8 cellular contexts compared by ENCODE assay signal in genomic region chr2:189287982-189288494, GRCh38.
DNase-seq lines count a peak whose midpoint lies in the region; ATAC-seq and TF ChIP-seq lines count a peak whose summit lies in the region.

No MANE protein-coding gene starts in this region.

- no peak for DNase-seq in activated T-cell treated with anti-CD3 and anti-CD28 coated beads, Interleukin-2, amount 50 U/mL, for 4 hours
- DNase-seq in activated T-cell treated with anti-CD3 and anti-CD28 coated beads for 4 hours (no peak), NCI-H1048 (lab: John Stamatoyannopoulos, UW) (peak; percentile 26), amniotic epithelial cell (ENCODE audit: low read depth) (peak; percentile 89), inferior parietal cortex (ENCODE audit: extremely low spot score) (peak; percentile 58), upper lobe of left lung (no peak), GM19240 (ENCODE audit: insufficient read length, low spot score) (no peak)

- H3K27me3 ChIP-seq in upper lobe of left lung = no peaks in the 10 kb centered on the region

- no peaks in the 10 kb centered on the region for H3K4me1 ChIP-seq in HEK293 (ENCODE audit: control insufficient read depth, insufficient read depth, low read length)
- H3K4me1 ChIP-seq in upper lobe of left lung = no peaks in the 10 kb centered on the region

- no peaks in the 10 kb centered on the region for H3K36me3 ChIP-seq in HEK293 (ENCODE audit: control insufficient read depth in 2 of 2, insufficient read depth in 1 of 2, low read length in 2 of 2)
- H3K36me3 ChIP-seq in upper lobe of left lung = no peaks in the 10 kb centered on the region

- no peak for TF ChIP-seq EP300 in upper lobe of left lung (IDR thresholded peaks at IDR 0.05)

- H3K9me3 ChIP-seq in HEK293 (ENCODE audit: control insufficient read depth, insufficient read depth, low read depth, low read length) = no peaks in the 10 kb centered on the region
- no peaks in the 10 kb centered on the region for H3K9me3 ChIP-seq in upper lobe of left lung

- TF ChIP-seq CTCF in HEK293 (tag by site-specific recombination; IDR thresholded peaks at IDR 0.05) = peak; percentile 72
- peak; percentile 12 to 44 (median 34) for TF ChIP-seq CTCF in upper lobe of left lung (IDR thresholded peaks at IDR 0.05)

- peak; percentile 57 to 63 for ATAC-seq in activated T-cell treated with anti-CD3 and anti-CD28 coated beads, Interleukin-2, amount 50 U/mL, for 4 hours
- ATAC-seq in upper lobe of left lung (ENCODE audit: low FRiP score in 2 of 2) = peak in 1 of 2 donors; percentile 77

- H3K36me3 Mint-ChIP-seq in activated T-cell treated with anti-CD3 and anti-CD28 coated beads, Interleukin-2, amount 50 U/mL, for 4 hours (ENCODE audit: insufficient read depth) = no peaks in the 10 kb centered on the region

- H3K27ac ChIP-seq in HEK293 (ENCODE audit: extremely low read depth, low read depth, low read length) (no peak overlapping the region), upper lobe of left lung (no peak overlapping the region)

- H3K9me3 Mint-ChIP-seq in activated T-cell treated with anti-CD3 and anti-CD28 coated beads, Interleukin-2, amount 50 U/mL, for 4 hours = peaks cover 11% of the 10 kb centered on the region

- POLR2A ChIA-PET in HEK293 (lab: Yijun Ruan, JAX) = no interaction called here

- no peaks in the 10 kb centered on the region for H3K27me3 Mint-ChIP-seq in activated T-cell treated with anti-CD3 and anti-CD28 coated beads, Interleukin-2, amount 50 U/mL, for 4 hours (ENCODE audit: low read depth)

- H3K4me1 Mint-ChIP-seq in activated T-cell treated with anti-CD3 and anti-CD28 coated beads, Interleukin-2, amount 50 U/mL, for 4 hours (ENCODE audit: low read depth) = peaks cover 46% of the 10 kb centered on the region

- CTCF ChIA-PET in HEK293 (lab: Yijun Ruan, JAX) = interaction anchor here (0.7 to 3.7 kb wide), 21 partner anchors 9 to 1788 kb away, joined by 3 to 38 read pairs (median 5); no protein-coding TSS in a partner anchor

- TF ChIP-seq POLR2A in upper lobe of left lung (IDR thresholded peaks at IDR 0.05) = no peak

- H3K4me3 ChIP-seq in HEK293 (ENCODE audit: low read depth, low read length) = no peak overlapping the region
- no peak overlapping the region for H3K4me3 ChIP-seq in upper lobe of left lung

- H3K4me3 Mint-ChIP-seq in activated T-cell treated with anti-CD3 and anti-CD28 coated beads, Interleukin-2, amount 50 U/mL, for 4 hours = no peak overlapping the region

- 3 to 8% methylated on average over 1 of the region's 1 CpG for WGBS in upper lobe of left lung, 2 donors

TF ChIP-seq in HEK293, 187 proteins besides CTCF, POLR2A, EP300 and RAD21:
- TF ChIP-seq KLF17 (tag by site-specific recombination; IDR thresholded peaks at IDR 0.05) = no peak
- peak; percentile 74 for TF ChIP-seq ZNF654 (tag by site-specific recombination; IDR thresholded peaks at IDR 0.05; ENCODE audit: low read depth)
- peak; percentile 84 for TF ChIP-seq SCRT1 (tag by site-specific recombination; IDR thresholded peaks at IDR 0.05; ENCODE audit: borderline replicate concordance)
- TF ChIP-seq ZNF677 (tag by site-specific recombination; IDR thresholded peaks at IDR 0.05) = peak; percentile 71; the same call in 1 of the 2 replicates
- peak; percentile 93 for TF ChIP-seq SCRT2 (tag by site-specific recombination; IDR thresholded peaks at IDR 0.05)

Comparison
In these comparisons a context has a peak if more than half of its experiments do, and no peak if none do; other contexts are left out.
1. DNase-seq: peak in NCI-H1048 (single experiment), amniotic epithelial cell (single experiment) and inferior parietal cortex (single experiment); none in activated T-cell treated with anti-CD3 and anti-CD28 coated beads, Interleukin-2, amount 50 U/mL, for 4 hours (single experiment), activated T-cell treated with anti-CD3 and anti-CD28 coated beads for 4 hours (single experiment), upper lobe of left lung (0 of 2) and GM19240 (single experiment).